30 cellular contexts compared by ENCODE assay signal in the genomic region with DNA sequence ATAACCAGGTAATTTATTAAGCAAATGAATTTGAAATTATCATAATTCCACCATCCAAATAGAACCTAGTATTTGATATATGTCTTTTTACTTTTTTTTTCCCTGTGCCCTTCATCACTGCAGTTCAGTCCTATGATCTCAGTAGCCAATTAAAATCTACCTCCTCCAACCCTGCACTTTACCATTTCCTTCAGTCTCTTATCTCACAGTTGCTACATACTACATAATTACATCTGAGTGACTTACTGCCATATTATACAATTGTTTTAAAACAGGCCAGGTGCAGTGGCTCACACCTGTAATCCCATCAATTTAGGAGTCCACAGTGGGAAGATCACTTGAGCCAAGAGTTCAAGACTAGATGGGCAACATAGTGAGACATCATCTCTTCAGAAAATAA.
"Had no signal": no experiment of that assay in that cellular context is flagged by ENCODE, and none has a peak within 500 bp of the region (broad histone marks: within the 10 kb centered on the region; RNA-seq: fewer than 3 reads in every experiment).

No MANE protein-coding gene starts in this region.

- H3K9me3 ChIP-seq: prostate gland, suprapubic skin, upper lobe of right lung, vagina had no signal

- H3K36me3 ChIP-seq: prostate gland, right atrium auricular region, suprapubic skin, upper lobe of right lung, vagina had no signal

- H3K9me3 Mint-ChIP-seq: effector memory CD8-positive, alpha-beta T cell had no signal

- H3K27ac Mint-ChIP-seq: effector memory CD8-positive, alpha-beta T cell; mesothelial cell of epicardium; nephron had no signal

- DNase-seq: cortex of kidney; effector memory CD8-positive, alpha-beta T cell; erythroblast; esophagus squamous epithelium; foreskin melanocyte; glutamatergic neuron; heart right ventricle; hippocampal formation; islet precursor cell; kidney glomerular epithelial cell; mesenchymal stem cell; nucleus accumbens; stimulated activated CD4-positive, alpha-beta T cell treated with anti-CD3 and anti-CD28 coated beads, Interleukin-12 subunit alpha, Interleukin-12 subunit beta, amount 100 ng/mL, for 4 hours; stimulated activated CD4-positive, alpha-beta T cell treated with anti-CD3 and anti-CD28 coated beads, Interleukin-1b, Interleukin-23, amount 100 ng/mL, for 48 hours; stimulated activated CD4-positive, alpha-beta T cell treated with anti-CD3 and anti-CD28 coated beads, Interleukin-4, amount 100 ng/mL, for 1 hour; stimulated activated CD8-positive, alpha-beta memory T cell treated with anti-CD3 and anti-CD28 coated beads, Interleukin-4, amount 100 ng/mL, for 48 hours; stimulated activated naive CD4-positive, alpha-beta T cell; stimulated activated naive CD8-positive, alpha-beta T cell treated with anti-CD3 and anti-CD28 coated beads, Interleukin-15, amount 100 ng/mL, for 72 hours; transverse colon; upper lobe of right lung had no signal

- H3K4me3 Mint-ChIP-seq: effector memory CD8-positive, alpha-beta T cell; mesothelial cell of epicardium; nephron; stimulated activated naive CD8-positive, alpha-beta T cell treated with anti-CD3 and anti-CD28 coated beads, Interleukin-15, amount 100 ng/mL, for 72 hours had no signal

- ATAC-seq: effector memory CD8-positive, alpha-beta T cell; heart right ventricle; left lobe of liver; sciatic nerve; stimulated activated naive CD8-positive, alpha-beta T cell treated with anti-CD3 and anti-CD28 coated beads, Interleukin-15, amount 100 ng/mL, for 72 hours; upper lobe of right lung had no signal

- H3K27me3 Mint-ChIP-seq: effector memory CD8-positive, alpha-beta T cell; stimulated activated naive CD8-positive, alpha-beta T cell treated with anti-CD3 and anti-CD28 coated beads, Interleukin-15, amount 100 ng/mL, for 72 hours had no signal

- H3K4me1 Mint-ChIP-seq: mesothelial cell of epicardium, nephron had no signal

- H3K4me1 ChIP-seq: esophagus squamous epithelium, heart right ventricle, prostate gland, right atrium auricular region, suprapubic skin, transverse colon, upper lobe of right lung, vagina had no signal

- H3K4me3 ChIP-seq: esophagus squamous epithelium, heart right ventricle, lung, prostate gland, right atrium auricular region, smooth muscle cell, suprapubic skin, transverse colon, upper lobe of right lung, vagina had no signal

- H3K27me3 ChIP-seq: esophagus squamous epithelium, heart right ventricle, right atrium auricular region, suprapubic skin, transverse colon, upper lobe of right lung, vagina had no signal
